ENCODE assay signal across 6 cellular contexts in the genomic region with DNA sequence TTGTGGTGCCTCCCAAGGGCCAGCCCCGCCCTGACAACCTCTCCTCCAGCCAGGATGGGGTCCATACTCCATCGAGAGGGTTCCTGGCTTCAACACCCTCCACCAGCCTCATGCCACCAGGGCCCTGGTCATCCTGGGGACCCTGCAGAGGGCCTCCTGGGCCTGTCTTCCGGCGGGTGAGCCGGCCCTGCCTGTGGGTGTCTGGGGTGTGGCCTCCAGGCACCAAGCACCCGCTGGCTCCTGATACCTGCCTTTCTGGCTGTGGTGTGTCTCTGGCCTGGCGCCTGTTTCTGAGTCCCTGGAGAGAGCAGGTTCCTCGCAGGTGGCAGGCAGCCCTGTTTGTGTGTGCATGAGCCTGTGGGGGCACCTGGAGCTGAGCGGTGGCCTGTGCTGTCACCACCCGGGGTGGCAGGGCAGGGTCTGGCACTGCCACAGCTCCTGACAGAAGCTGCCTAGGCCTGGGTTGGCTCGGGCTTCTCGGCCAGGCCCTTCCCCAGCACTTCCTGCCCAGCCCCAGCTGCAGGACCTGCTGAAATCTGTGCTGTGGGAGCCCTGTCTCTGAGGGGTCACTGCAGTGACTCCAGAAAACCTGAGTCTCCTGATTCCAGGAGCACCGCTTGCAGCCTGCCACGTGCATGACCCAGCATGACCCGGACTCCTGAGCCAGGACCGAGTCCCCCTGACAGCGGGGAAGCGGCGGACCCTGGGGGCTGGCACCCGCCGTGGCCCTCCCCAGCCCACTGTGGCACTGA. TPM values are rescaled to one million over a fixed set of nuclear protein-coding genes. Genes with fewer than 3 reads are reported as not detected.
DNase-seq lines count a peak whose midpoint lies in the region; ATAC-seq, FAIRE-seq and TF ChIP-seq lines count a peak whose summit lies in the region.

No MANE protein-coding gene starts in this region.

- H3K36me3 Mint-ChIP-seq in H9 (ENCODE audit: insufficient read depth in 1 of 3, low read depth in 3 of 3) = no peaks in the 10 kb centered on the region

- H3K27ac ChIP-seq in subcutaneous abdominal adipose tissue (ENCODE audit: low read depth, low read length) = peak overlapping the region; percentile 30
- no peak overlapping the region for H3K27ac ChIP-seq in H9 (ENCODE audit: insufficient read length, low read depth, low read length)

- H2BK15ac ChIP-seq in H9 (ENCODE audit: low read depth, low read length) = no peak overlapping the region

- no peak overlapping the region for H3K14ac ChIP-seq in H9 (ENCODE audit: insufficient read depth, low read length)

- H3K56ac ChIP-seq in H9 (ENCODE audit: insufficient read length, low read depth, low read length) = no peak overlapping the region

- H3K9me3 Mint-ChIP-seq in H9 = no peaks in the 10 kb centered on the region; a peak in 1 of 5 replicates

- H2BK120ac ChIP-seq in H9 (ENCODE audit: low read depth, low read length, poor library complexity, severe bottlenecking) = no peak overlapping the region

- no peak overlapping the region for H3K4ac ChIP-seq in H9 (ENCODE audit: low read depth, low read length)

- peaks cover 6 to 61% (median 53%) of the 10 kb centered on the region in 5 donors for H3K4me1 ChIP-seq in subcutaneous abdominal adipose tissue (ENCODE audit: control insufficient read depth in 5 of 5, insufficient read depth in 5 of 5, low read length in 5 of 5)
- no peaks in the 10 kb centered on the region for H3K4me1 ChIP-seq in H9 (ENCODE audit: insufficient read depth, low read length)

- H3K79me1 ChIP-seq in H9 (ENCODE audit: insufficient read depth, low read depth, low read length, poor library complexity, severe bottlenecking) = no peaks in the 10 kb centered on the region

- ATAC-seq in GM18502 (IDR thresholded peaks at IDR 0.05; ENCODE audit: poor library complexity, unreplicated experiment) = no peak

- no peak overlapping the region for H4K91ac ChIP-seq in H9 (ENCODE audit: insufficient read length, low read depth, low read length)

- peak; percentile 74 for DNase-seq in activated CD4-positive, alpha-beta T cell treated with anti-CD3 and anti-CD28 coated beads for 48 hours
- no peak for DNase-seq in activated CD4-positive, alpha-beta T cell treated with anti-CD3 and anti-CD28 coated beads for 1 hour
- DNase-seq in bronchial epithelial cell (ENCODE audit: low read depth) (peak; percentile 47), H9 (no peak)

- H3K4me2 ChIP-seq in H9 (ENCODE audit: insufficient read depth, insufficient read length, low read length) = no peak overlapping the region

- no peak overlapping the region for H3K4me3 ChIP-seq in bronchial epithelial cell (ENCODE audit: low read depth, low read length)
- H3K4me3 ChIP-seq in subcutaneous abdominal adipose tissue (ENCODE audit: low read depth in 1 of 5, low read length in 5 of 5) = peak overlapping the region in 3 of 5 donors; percentile 5 to 47 (median 26)

- H2AK5ac ChIP-seq in H9 (ENCODE audit: insufficient read length, low read length) = no peak overlapping the region

- H2BK12ac ChIP-seq in H9 (ENCODE audit: insufficient read length, low read depth, low read length) = no peak overlapping the region

- TF ChIP-seq CTCF in bronchial epithelial cell (IDR thresholded peaks at IDR 0.05; ENCODE audit: insufficient read depth, low read length, severe bottlenecking) (no peak), H9 (conservative IDR thresholded peaks at IDR 0.05) (no peak)

- no peak overlapping the region for H2BK5ac ChIP-seq in H9 (ENCODE audit: insufficient read length, low read length)

- no peak overlapping the region for H3K23ac ChIP-seq in H9 (ENCODE audit: insufficient read length, low read depth, low read length)

- peaks cover 11 to 34% of the 10 kb centered on the region in 2 experiments for H3K4me1 Mint-ChIP-seq in H9

- no peak overlapping the region for H3K27ac Mint-ChIP-seq in H9

- H3K23me2 ChIP-seq in H9 (ENCODE audit: insufficient read length, low read depth, low read length, poor library complexity, severe bottlenecking) = peaks cover 7% of the 10 kb centered on the region

- peak overlapping the region in 3 of 5 donors; percentile 42 to 58 (median 54) for H3K9ac ChIP-seq in subcutaneous abdominal adipose tissue (ENCODE audit: low read length in 5 of 5)
- H3K9ac ChIP-seq in H9 (ENCODE audit: extremely low read depth, insufficient read length, low read length) = no peak overlapping the region

- H2AFZ ChIP-seq in H9 (ENCODE audit: low read length) = no peak overlapping the region

- H3K27me3 ChIP-seq in bronchial epithelial cell (ENCODE audit: control insufficient read depth, insufficient read depth, low read length) = no peaks in the 10 kb centered on the region
- H3K27me3 ChIP-seq in subcutaneous abdominal adipose tissue (ENCODE audit: control insufficient read depth in 5 of 5, insufficient read depth in 4 of 5, low read length in 5 of 5) = peaks cover 0 to 3% (median 2%) of the 10 kb centered on the region in 5 donors
- H3K27me3 ChIP-seq in H9 (ENCODE audit: insufficient read depth, low read length) = no peaks in the 10 kb centered on the region; the same call in 1 of the 2 replicates

- WGBS in H9 (ENCODE audit: extremely low coverage, insufficient read length, low lambda C conversion rate) = no CpG with 5 or more reads among the region's 21 CpGs

- no peak for FAIRE-seq in bronchial epithelial cell (lab: Jason Lieb, UNC)

- no peak overlapping the region for H3K4me3 Mint-ChIP-seq in H9

- H3T11ph ChIP-seq in H9 (ENCODE audit: low read length) = no peak overlapping the region

- H3K9me3 ChIP-seq in subcutaneous abdominal adipose tissue (ENCODE audit: control insufficient read depth in 5 of 5, low read length in 5 of 5) = no peaks in the 10 kb centered on the region
- H3K9me3 ChIP-seq in H9 (ENCODE audit: control insufficient read depth, low read depth, low read length) = no peaks in the 10 kb centered on the region

- peaks cover 3% of the 10 kb centered on the region for H4K20me1 ChIP-seq in H9 (ENCODE audit: control insufficient read depth, insufficient read depth, insufficient read length)

- H4K5ac ChIP-seq in H9 (ENCODE audit: insufficient read length, low read depth, low read length) = no peak overlapping the region

- no peak overlapping the region for H3K18ac ChIP-seq in H9 (ENCODE audit: insufficient read length, low read depth, low read length)

- H3K36me3 ChIP-seq in bronchial epithelial cell (ENCODE audit: control insufficient read depth, insufficient read depth, low read length) (no peaks in the 10 kb centered on the region), subcutaneous abdominal adipose tissue (ENCODE audit: control insufficient read depth in 5 of 5, insufficient read depth in 5 of 5, low read length in 5 of 5) (no peaks in the 10 kb centered on the region)

- no peaks in the 10 kb centered on the region for H3K79me2 ChIP-seq in H9 (ENCODE audit: insufficient read depth, low read length)

- H4K8ac ChIP-seq in H9 (replicated peaks; ENCODE audit: insufficient read length, low read depth, low read length) = no peak overlapping the region

- H2BK20ac ChIP-seq in H9 (ENCODE audit: low read depth, low read length, poor library complexity, severe bottlenecking) = no peak overlapping the region

- H3K27me3 Mint-ChIP-seq in H9 (ENCODE audit: low read depth) = peaks cover 10% of the 10 kb centered on the region

RNA-seq across cellular contexts. Expression of a gene that starts 18.4 kb away (rescaled TPM):
- total RNA-seq in bronchial epithelial cell (34.2 and 41.6 TPM in 2 replicates), H9 (2021) (4.5 and 5.4 TPM in 2 replicates)

RNA-seq across cellular contexts. Expression of a gene that starts 20.6 kb away (rescaled TPM):
- not detected in 2 replicates for total RNA-seq in bronchial epithelial cell
- total RNA-seq in H9 (2021) = 10.9 and 11.1 TPM in 2 replicates

RNA-seq across cellular contexts. Expression of a gene that starts 28.2 kb away (rescaled TPM):
- not detected in 2 replicates for total RNA-seq in bronchial epithelial cell
- total RNA-seq in H9 (2021) = 31.5 and 38.6 TPM in 2 replicates

RNA-seq across cellular contexts. Expression of a gene that starts 50.4 kb away (rescaled TPM):
- 42.4 and 43.3 TPM in 2 replicates for total RNA-seq in bronchial epithelial cell
- 52.4 and 53.5 TPM in 2 replicates for total RNA-seq in H9 (2021)

RNA-seq across cellular contexts. Expression of a gene that starts 50.5 kb away (rescaled TPM):
- 16.4 and 23.2 TPM in 2 replicates for total RNA-seq in bronchial epithelial cell
- 83.6 and 89.4 TPM in 2 replicates for total RNA-seq in H9 (2021)

Comparison
In these comparisons a context has a peak if more than half of its experiments do, and no peak if none do; other contexts are left out.
1. DNase-seq: peak in activated CD4-positive, alpha-beta T cell treated with anti-CD3 and anti-CD28 coated beads for 48 hours (single experiment) and bronchial epithelial cell (single experiment); none in activated CD4-positive, alpha-beta T cell treated with anti-CD3 and anti-CD28 coated beads for 1 hour (single experiment) and H9 (single experiment).
2. RNA of a gene that starts 20.6 kb away (total RNA-seq): 10.9 to 11.1 TPM in H9; not detected in bronchial epithelial cell; every median in the first group is over 10 times any median in the second.
3. RNA of a gene that starts 28.2 kb away (total RNA-seq): 31.5 to 38.6 TPM in H9; not detected in bronchial epithelial cell; every median in the first group is over 10 times any median in the second.